1 cellular context compared by ENCODE assay signal in the genomic region with DNA sequence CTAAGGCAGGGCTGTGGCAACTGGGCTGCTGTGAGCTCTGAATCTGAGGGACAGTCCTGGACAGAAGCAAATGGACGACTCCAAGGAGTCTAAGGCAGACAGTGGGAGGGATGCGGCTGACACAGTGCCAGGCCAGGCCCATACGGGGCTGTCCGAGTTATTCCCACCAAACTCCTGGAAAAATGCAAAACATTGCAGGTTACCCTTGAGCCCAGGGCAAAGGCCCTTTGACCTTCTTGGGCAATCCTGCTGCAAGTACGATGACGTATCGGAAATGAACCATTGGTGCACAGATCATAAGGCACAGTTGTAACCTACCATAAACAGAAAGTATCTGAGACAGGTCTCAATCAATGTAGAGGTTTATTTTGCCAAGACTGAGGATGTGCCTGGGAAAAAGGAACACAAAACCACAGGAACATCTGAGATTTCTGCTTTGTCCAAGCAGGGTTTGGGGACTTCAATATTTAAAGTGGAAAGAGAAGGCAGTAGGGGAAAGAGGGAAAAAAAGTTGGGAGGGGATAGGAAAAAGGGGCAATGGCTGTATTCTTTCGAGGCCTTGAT.
TF ChIP-seq lines count a peak whose summit lies in the region.

No MANE protein-coding gene starts in this region.

TF ChIP-seq in HepG2, 621 proteins besides CTCF, POLR2A, EP300 and RAD21 (continued from another document and continues in another):
- TF ChIP-seq GATAD1 (CRISPR knock-in tag; IDR thresholded peaks at IDR 0.05) (peak; percentile 68; the same call in 1 of the 2 replicates), THAP11 (CRISPR knock-in tag; IDR thresholded peaks at IDR 0.05) (peak; percentile 71), PAF1 (CRISPR knock-in tag; IDR thresholded peaks at IDR 0.05) (no peak), HIVEP1 (CRISPR knock-in tag; IDR thresholded peaks at IDR 0.05) (peak; percentile 49; the same call in 1 of the 2 replicates), NFE2 (CRISPR knock-in tag; IDR thresholded peaks at IDR 0.05) (no peak), U2AF1 (optimal IDR thresholded peaks at IDR 0.05; ENCODE audit: low read depth, low read length) (no peak), ZNF317 (CRISPR knock-in tag; IDR thresholded peaks at IDR 0.05) (peak; percentile 83; the same call in 1 of the 2 replicates), MATR3 (CRISPR knock-in tag; IDR thresholded peaks at IDR 0.05) (no peak), HMG20A (CRISPR knock-in tag; IDR thresholded peaks at IDR 0.05; ENCODE audit: borderline replicate concordance) (peak; percentile 91), EZH2 (conservative IDR thresholded peaks at IDR 0.05; ENCODE audit: low read depth, low read length) (no peak), NONO (IDR thresholded peaks at IDR 0.05) (no peak), NONO (CRISPR knock-in tag; conservative IDR thresholded peaks at IDR 0.05) (0 out of 2 replicates have a peak, but pooled peaks have one; percentile 40), ATF7 (IDR thresholded peaks at IDR 0.05) (peak; percentile 86), ATF7 (CRISPR knock-in tag; IDR thresholded peaks at IDR 0.05) (peak; percentile 97), CCAR2 (optimal IDR thresholded peaks at IDR 0.05; ENCODE audit: low read depth, low read length) (no peak), TAF15 (IDR thresholded peaks at IDR 0.05; ENCODE audit: low read depth, low read length, poor library complexity, severe bottlenecking) (no peak), PHF21A (CRISPR knock-in tag; IDR thresholded peaks at IDR 0.05) (peak; percentile 89), ZNF570 (CRISPR knock-in tag; IDR thresholded peaks at IDR 0.05; ENCODE audit: borderline replicate concordance) (no peak), ZSCAN21 (CRISPR knock-in tag; IDR thresholded peaks at IDR 0.05; ENCODE audit: borderline replicate concordance) (no peak), MTF2 (CRISPR knock-in tag; IDR thresholded peaks at IDR 0.05; ENCODE audit: borderline replicate concordance) (no peak), RARG (CRISPR knock-in tag; IDR thresholded peaks at IDR 0.05; ENCODE audit: low read depth) (no peak), ZSCAN9 (CRISPR knock-in tag; IDR thresholded peaks at IDR 0.05; ENCODE audit: borderline replicate concordance) (peak; percentile 64; the same call in 1 of the 2 replicates), DNMT3B (CRISPR knock-in tag; conservative IDR thresholded peaks at IDR 0.05) (0 out of 2 replicates have a peak, but pooled peaks have one; percentile 51), KLF16 (CRISPR knock-in tag; IDR thresholded peaks at IDR 0.05) (peak in 1 of 2 experiments; percentile 79; a peak in 2 of 4 replicates), NR2F6 (IDR thresholded peaks at IDR 0.05) (peak; percentile 94), NR2F6 (CRISPR knock-in tag; IDR thresholded peaks at IDR 0.05) (peak; percentile 99), KAT8 (CRISPR knock-in tag; IDR thresholded peaks at IDR 0.05) (peak; percentile 59; the same call in 1 of the 2 replicates), HNRNPLL (IDR thresholded peaks at IDR 0.05; ENCODE audit: low read depth, low read length, poor library complexity, severe bottlenecking) (no peak)
- TF ChIP-seq, protein P1, sequence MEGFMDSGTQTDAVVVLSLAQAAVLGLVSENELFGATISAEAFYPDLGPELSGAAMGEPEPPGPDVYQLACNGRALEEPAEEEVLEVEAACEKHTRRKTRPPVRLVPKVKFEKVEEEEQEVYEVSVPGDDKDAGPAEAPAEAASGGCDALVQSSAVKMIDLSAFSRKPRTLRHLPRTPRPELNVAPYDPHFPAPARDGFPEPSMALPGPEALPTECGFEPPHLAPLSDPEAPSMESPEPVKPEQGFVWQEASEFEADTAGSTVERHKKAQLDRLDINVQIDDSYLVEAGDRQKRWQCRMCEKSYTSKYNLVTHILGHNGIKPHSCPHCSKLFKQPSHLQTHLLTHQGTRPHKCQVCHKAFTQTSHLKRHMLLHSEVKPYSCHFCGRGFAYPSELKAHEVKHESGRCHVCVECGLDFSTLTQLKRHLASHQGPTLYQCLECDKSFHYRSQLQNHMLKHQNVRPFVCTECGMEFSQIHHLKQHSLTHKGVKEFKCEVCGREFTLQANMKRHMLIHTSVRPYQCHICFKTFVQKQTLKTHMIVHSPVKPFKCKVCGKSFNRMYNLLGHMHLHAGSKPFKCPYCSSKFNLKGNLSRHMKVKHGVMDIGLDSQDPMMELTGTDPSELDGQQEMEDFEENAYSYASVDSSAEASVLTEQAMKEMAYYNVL (CRISPR knock-in tag; IDR thresholded peaks at IDR 0.05; ENCODE audit: borderline replicate concordance), result 0 out of 2 replicates have a peak, but pooled peaks have one; percentile 51
- TF ChIP-seq, protein P2, sequence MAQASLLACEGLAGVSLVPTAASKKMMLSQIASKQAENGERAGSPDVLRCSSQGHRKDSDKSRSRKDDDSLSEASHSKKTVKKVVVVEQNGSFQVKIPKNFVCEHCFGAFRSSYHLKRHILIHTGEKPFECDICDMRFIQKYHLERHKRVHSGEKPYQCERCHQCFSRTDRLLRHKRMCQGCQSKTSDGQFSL (CRISPR knock-in tag; IDR thresholded peaks at IDR 0.05), result no peak
- TF ChIP-seq, protein P3, sequence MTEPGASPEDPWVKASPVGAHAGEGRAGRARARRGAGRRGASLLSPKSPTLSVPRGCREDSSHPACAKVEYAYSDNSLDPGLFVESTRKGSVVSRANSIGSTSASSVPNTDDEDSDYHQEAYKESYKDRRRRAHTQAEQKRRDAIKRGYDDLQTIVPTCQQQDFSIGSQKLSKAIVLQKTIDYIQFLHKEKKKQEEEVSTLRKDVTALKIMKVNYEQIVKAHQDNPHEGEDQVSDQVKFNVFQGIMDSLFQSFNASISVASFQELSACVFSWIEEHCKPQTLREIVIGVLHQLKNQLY (CRISPR knock-in tag; IDR thresholded peaks at IDR 0.05), result 0 out of 2 replicates have a peak, but pooled peaks have one; percentile 71
- TF ChIP-seq, protein P4, sequence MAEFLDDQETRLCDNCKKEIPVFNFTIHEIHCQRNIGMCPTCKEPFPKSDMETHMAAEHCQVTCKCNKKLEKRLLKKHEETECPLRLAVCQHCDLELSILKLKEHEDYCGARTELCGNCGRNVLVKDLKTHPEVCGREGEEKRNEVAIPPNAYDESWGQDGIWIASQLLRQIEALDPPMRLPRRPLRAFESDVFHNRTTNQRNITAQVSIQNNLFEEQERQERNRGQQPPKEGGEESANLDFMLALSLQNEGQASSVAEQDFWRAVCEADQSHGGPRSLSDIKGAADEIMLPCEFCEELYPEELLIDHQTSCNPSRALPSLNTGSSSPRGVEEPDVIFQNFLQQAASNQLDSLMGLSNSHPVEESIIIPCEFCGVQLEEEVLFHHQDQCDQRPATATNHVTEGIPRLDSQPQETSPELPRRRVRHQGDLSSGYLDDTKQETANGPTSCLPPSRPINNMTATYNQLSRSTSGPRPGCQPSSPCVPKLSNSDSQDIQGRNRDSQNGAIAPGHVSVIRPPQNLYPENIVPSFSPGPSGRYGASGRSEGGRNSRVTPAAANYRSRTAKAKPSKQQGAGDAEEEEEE (CRISPR knock-in tag; IDR thresholded peaks at IDR 0.05; ENCODE audit: borderline replicate concordance), result peak; percentile 94
- TF ChIP-seq, protein P5, sequence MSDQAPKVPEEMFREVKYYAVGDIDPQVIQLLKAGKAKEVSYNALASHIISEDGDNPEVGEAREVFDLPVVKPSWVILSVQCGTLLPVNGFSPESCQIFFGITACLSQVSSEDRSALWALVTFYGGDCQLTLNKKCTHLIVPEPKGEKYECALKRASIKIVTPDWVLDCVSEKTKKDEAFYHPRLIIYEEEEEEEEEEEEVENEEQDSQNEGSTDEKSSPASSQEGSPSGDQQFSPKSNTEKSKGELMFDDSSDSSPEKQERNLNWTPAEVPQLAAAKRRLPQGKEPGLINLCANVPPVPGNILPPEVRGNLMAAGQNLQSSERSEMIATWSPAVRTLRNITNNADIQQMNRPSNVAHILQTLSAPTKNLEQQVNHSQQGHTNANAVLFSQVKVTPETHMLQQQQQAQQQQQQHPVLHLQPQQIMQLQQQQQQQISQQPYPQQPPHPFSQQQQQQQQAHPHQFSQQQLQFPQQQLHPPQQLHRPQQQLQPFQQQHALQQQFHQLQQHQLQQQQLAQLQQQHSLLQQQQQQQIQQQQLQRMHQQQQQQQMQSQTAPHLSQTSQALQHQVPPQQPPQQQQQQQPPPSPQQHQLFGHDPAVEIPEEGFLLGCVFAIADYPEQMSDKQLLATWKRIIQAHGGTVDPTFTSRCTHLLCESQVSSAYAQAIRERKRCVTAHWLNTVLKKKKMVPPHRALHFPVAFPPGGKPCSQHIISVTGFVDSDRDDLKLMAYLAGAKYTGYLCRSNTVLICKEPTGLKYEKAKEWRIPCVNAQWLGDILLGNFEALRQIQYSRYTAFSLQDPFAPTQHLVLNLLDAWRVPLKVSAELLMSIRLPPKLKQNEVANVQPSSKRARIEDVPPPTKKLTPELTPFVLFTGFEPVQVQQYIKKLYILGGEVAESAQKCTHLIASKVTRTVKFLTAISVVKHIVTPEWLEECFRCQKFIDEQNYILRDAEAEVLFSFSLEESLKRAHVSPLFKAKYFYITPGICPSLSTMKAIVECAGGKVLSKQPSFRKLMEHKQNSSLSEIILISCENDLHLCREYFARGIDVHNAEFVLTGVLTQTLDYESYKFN (CRISPR knock-in tag; conservative IDR thresholded peaks at IDR 0.05), result peak; percentile 91
- TF ChIP-seq, protein P6, sequence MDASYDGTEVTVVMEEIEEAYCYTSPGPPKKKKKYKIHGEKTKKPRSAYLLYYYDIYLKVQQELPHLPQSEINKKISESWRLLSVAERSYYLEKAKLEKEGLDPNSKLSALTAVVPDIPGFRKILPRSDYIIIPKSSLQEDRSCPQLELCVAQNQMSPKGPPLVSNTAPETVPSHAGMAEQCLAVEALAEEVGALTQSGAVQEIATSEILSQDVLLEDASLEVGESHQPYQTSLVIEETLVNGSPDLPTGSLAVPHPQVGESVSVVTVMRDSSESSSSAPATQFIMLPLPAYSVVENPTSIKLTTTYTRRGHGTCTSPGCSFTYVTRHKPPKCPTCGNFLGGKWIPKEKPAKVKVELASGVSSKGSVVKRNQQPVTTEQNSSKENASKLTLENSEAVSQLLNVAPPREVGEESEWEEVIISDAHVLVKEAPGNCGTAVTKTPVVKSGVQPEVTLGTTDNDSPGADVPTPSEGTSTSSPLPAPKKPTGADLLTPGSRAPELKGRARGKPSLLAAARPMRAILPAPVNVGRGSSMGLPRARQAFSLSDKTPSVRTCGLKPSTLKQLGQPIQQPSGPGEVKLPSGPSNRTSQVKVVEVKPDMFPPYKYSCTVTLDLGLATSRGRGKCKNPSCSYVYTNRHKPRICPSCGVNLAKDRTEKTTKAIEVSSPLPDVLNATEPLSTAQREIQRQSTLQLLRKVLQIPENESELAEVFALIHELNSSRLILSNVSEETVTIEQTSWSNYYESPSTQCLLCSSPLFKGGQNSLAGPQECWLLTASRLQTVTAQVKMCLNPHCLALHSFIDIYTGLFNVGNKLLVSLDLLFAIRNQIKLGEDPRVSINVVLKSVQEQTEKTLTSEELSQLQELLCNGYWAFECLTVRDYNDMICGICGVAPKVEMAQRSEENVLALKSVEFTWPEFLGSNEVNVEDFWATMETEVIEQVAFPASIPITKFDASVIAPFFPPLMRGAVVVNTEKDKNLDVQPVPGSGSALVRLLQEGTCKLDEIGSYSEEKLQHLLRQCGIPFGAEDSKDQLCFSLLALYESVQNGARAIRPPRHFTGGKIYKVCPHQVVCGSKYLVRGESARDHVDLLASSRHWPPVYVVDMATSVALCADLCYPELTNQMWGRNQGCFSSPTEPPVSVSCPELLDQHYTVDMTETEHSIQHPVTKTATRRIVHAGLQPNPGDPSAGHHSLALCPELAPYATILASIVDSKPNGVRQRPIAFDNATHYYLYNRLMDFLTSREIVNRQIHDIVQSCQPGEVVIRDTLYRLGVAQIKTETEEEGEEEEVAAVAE (CRISPR knock-in tag; IDR thresholded peaks at IDR 0.05; ENCODE audit: borderline replicate concordance), result no peak
- TF ChIP-seq, protein P7, sequence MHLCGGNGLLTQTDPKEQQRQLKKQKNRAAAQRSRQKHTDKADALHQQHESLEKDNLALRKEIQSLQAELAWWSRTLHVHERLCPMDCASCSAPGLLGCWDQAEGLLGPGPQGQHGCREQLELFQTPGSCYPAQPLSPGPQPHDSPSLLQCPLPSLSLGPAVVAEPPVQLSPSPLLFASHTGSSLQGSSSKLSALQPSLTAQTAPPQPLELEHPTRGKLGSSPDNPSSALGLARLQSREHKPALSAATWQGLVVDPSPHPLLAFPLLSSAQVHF (CRISPR knock-in tag; IDR thresholded peaks at IDR 0.05), result no peak
- TF ChIP-seq, protein P8, sequence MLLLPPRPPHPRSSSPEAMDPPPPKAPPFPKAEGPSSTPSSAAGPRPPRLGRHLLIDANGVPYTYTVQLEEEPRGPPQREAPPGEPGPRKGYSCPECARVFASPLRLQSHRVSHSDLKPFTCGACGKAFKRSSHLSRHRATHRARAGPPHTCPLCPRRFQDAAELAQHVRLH (CRISPR knock-in tag; IDR thresholded peaks at IDR 0.05; ENCODE audit: borderline replicate concordance, low read depth), result peak; percentile 77; the same call in 1 of the 2 replicates
- TF ChIP-seq, protein P9, sequence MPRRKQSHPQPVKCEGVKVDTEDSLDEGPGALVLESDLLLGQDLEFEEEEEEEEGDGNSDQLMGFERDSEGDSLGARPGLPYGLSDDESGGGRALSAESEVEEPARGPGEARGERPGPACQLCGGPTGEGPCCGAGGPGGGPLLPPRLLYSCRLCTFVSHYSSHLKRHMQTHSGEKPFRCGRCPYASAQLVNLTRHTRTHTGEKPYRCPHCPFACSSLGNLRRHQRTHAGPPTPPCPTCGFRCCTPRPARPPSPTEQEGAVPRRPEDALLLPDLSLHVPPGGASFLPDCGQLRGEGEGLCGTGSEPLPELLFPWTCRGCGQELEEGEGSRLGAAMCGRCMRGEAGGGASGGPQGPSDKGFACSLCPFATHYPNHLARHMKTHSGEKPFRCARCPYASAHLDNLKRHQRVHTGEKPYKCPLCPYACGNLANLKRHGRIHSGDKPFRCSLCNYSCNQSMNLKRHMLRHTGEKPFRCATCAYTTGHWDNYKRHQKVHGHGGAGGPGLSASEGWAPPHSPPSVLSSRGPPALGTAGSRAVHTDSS (CRISPR knock-in tag; conservative IDR thresholded peaks at IDR 0.05), result no peak
